In the genomic region with DNA sequence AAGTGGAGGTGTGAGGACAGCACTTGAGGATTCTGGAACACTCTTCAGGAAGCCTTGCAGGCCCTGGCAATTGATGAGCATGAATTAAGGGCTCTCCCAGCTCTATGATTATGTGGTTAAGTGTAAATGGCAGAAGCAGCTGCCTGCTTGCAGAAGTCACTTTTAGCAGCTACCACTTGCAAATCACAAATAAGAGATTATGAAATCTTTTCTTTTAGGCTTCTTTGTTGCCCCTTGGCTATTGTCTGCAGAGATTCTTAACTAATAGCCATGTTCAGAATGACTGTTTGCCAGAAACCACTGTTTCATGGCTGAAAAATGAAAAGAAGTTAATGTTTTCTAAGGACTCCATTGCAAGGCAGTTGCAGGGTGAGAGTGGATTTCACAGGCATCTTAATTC, we compare ENCODE assay signal across 25 cellular contexts. TPM values are rescaled to one million over a fixed set of nuclear protein-coding genes. Genes with fewer than 3 reads are reported as not detected.
DNase-seq lines count a peak whose midpoint lies in the region; ATAC-seq and TF ChIP-seq lines count a peak whose summit lies in the region.
"Had no signal": no experiment of that assay in that cellular context is flagged by ENCODE, and none has a peak within 500 bp of the region (broad histone marks: within the 10 kb centered on the region; RNA-seq: fewer than 3 reads in every experiment).

No MANE protein-coding gene starts in this region.

- H4K20me1 ChIP-seq in Loucy (ENCODE audit: insufficient read depth, low read length, poor library complexity, severe bottlenecking) = no peaks in the 10 kb centered on the region

- H3K4me1 Mint-ChIP-seq in activated CD4-positive, alpha-beta T cell treated with anti-CD3 and anti-CD28 coated beads for 36 hours = peaks cover 2% of the 10 kb centered on the region

- H3K9me3 Mint-ChIP-seq in activated CD4-positive, alpha-beta T cell treated with anti-CD3 and anti-CD28 coated beads for 36 hours (ENCODE audit: low read depth) = no peaks in the 10 kb centered on the region
- H3K9me3 Mint-ChIP-seq: CD4-positive, alpha-beta T cell had no signal

- POLR2A ChIA-PET in activated CD4-positive, alpha-beta T cell treated with anti-CD3 and anti-CD28 coated beads for 36 hours (lab: Charles Lee) = interaction anchor here (0.6 kb wide), 1 partner anchor 26 kb away, joined by 11 read pairs; no protein-coding TSS in a partner anchor

- H3K27ac Mint-ChIP-seq in activated CD4-positive, alpha-beta T cell treated with anti-CD3 and anti-CD28 coated beads for 36 hours = no peak overlapping the region
- H3K27ac Mint-ChIP-seq: CD4-positive, alpha-beta T cell had no signal

- H3K9ac ChIP-seq in Loucy (ENCODE audit: low read depth, low read length, poor library complexity, severe bottlenecking) = no peak overlapping the region
- H3K9ac ChIP-seq: KMS-11, SK-N-SH had no signal

- no peak for TF ChIP-seq CTCF in Loucy (conservative IDR thresholded peaks at IDR 0.05; ENCODE audit: low read length)
- no peak for TF ChIP-seq CTCF in gastrocnemius medialis (IDR thresholded peaks at IDR 0.05 in 4 of 5, conservative IDR thresholded peaks at IDR 0.05 in 1 of 5)

- peak overlapping the region; percentile 3; the same call in 1 of the 2 replicates for H2AFZ ChIP-seq in Loucy (ENCODE audit: low read length)

- H3K27ac ChIP-seq in cingulate gyrus (ENCODE audit: low read depth, low read length) (peak overlapping the region; percentile 44), gastrocnemius medialis (no peak overlapping the region)
- H3K27ac ChIP-seq: KMS-11 had no signal

- no peaks in the 10 kb centered on the region for H3K36me3 Mint-ChIP-seq in activated CD4-positive, alpha-beta T cell treated with anti-CD3 and anti-CD28 coated beads for 36 hours (ENCODE audit: low read depth)

- no peak for ATAC-seq in activated CD4-positive, alpha-beta T cell treated with anti-CD3 and anti-CD28 coated beads for 36 hours
- ATAC-seq in gastrocnemius medialis = no peak

- H3K79me2 ChIP-seq in Loucy (ENCODE audit: insufficient read depth, low read length) = no peaks in the 10 kb centered on the region

- no peaks in the 10 kb centered on the region for H3K27me3 ChIP-seq in Loucy (ENCODE audit: insufficient read depth, low read length, poor library complexity, severe bottlenecking)
- H3K27me3 ChIP-seq in gastrocnemius medialis = peaks cover 0 to 16% (median 2%) of the 10 kb centered on the region in 3 donors

- H3K4me1 ChIP-seq in Loucy (ENCODE audit: insufficient read depth, low read length, poor library complexity, severe bottlenecking) = peaks cover 13% of the 10 kb centered on the region
- H3K4me1 ChIP-seq in gastrocnemius medialis = no peaks in the 10 kb centered on the region
- H3K4me1 ChIP-seq: Caco-2 had no signal

- in situ Hi-C loops in gastrocnemius medialis (cut with MboI; ENCODE audit: low sequenced_read_pairs in 4 of 4) = loop anchor here in 1 of 4 donors (25.0 kb wide), 1 partner anchor 98 kb away; no protein-coding TSS in a partner anchor

- DNase-seq in DMS79 (lab: John Stamatoyannopoulos, UW) (peak; percentile 66), renal cortical epithelial cell (ENCODE audit: low read depth) (peak; percentile 58), CD1c-positive myeloid dendritic cell (ENCODE audit: extremely low spot score) (no peak), gastrocnemius medialis (no peak), COLO829 (ENCODE audit: low spot score) (no peak)
- DNase-seq in activated CD4-positive, alpha-beta T cell treated with anti-CD3 and anti-CD28 coated beads for 36 hours = no peak
- DNase-seq: Caco-2; CD4-positive, alpha-beta T cell; GDM1; IMR-90; MV-4-11; NCI-H1436; NCI-H187 treated with DMSO at 0.1 percent for 48 hours; NCI-H2107; NCI-H2227 treated with DMSO at 0.1 percent for 48 hours; NCI-H510A treated with DMSO at 0.1 percent for 48 hours; NCI-H774; NK-92 treated with Interleukin-12 subunit alpha and Interleukin-12 subunit beta, amount 100 ng/mL, for 24 hours; SIG-M5; SK-N-SH had no signal

- TF ChIP-seq POLR2A in gastrocnemius medialis (IDR thresholded peaks at IDR 0.05) = no peak

- no peaks in the 10 kb centered on the region for H3K9me3 ChIP-seq in Loucy (ENCODE audit: insufficient read depth, low read depth, low read length)
- no peaks in the 10 kb centered on the region for H3K9me3 ChIP-seq in gastrocnemius medialis
- H3K9me3 ChIP-seq: Caco-2, SK-N-SH had no signal

- H3F3A ChIP-seq in Loucy (ENCODE audit: low read depth) = no peaks in the 10 kb centered on the region

- intact Hi-C loops in activated CD4-positive, alpha-beta T cell treated with anti-CD3 and anti-CD28 coated beads for 36 hours (cut with DNase I, micrococcal nuclease) = no loop called here
- intact Hi-C loops in gastrocnemius medialis (cut with DNase I; ENCODE audit: low total_unique reads) = no loop called here

- no peak overlapping the region for H3K4me2 ChIP-seq in Loucy (ENCODE audit: low read depth, low read length, poor library complexity, severe bottlenecking)
- H3K4me2 ChIP-seq: SK-N-SH had no signal

- no peak overlapping the region for H3K4me3 ChIP-seq in Loucy (ENCODE audit: low read length, poor library complexity, severe bottlenecking)
- no peak overlapping the region for H3K4me3 ChIP-seq in gastrocnemius medialis

- CTCF ChIA-PET in activated CD4-positive, alpha-beta T cell treated with anti-CD3 and anti-CD28 coated beads for 36 hours (lab: Charles Lee) = interaction anchor here (0.5 kb wide), 1 partner anchor 32 kb away, joined by 3 read pairs; no protein-coding TSS in a partner anchor

- H3K4me3 Mint-ChIP-seq in activated CD4-positive, alpha-beta T cell treated with anti-CD3 and anti-CD28 coated beads for 36 hours = no peak overlapping the region
- H3K4me3 Mint-ChIP-seq: CD4-positive, alpha-beta T cell had no signal

- no peaks in the 10 kb centered on the region for H3K9me2 ChIP-seq in Loucy (replicated peaks; ENCODE audit: low read depth, low read length)
- H3K9me2 ChIP-seq: SK-N-SH had no signal

- H3K36me3 ChIP-seq in Loucy (ENCODE audit: insufficient read depth, low read length) = no peaks in the 10 kb centered on the region
- H3K36me3 ChIP-seq in gastrocnemius medialis = no peaks in the 10 kb centered on the region

- H3K27me3 Mint-ChIP-seq in activated CD4-positive, alpha-beta T cell treated with anti-CD3 and anti-CD28 coated beads for 36 hours = peaks cover 13% of the 10 kb centered on the region

RNA-seq across cellular contexts. Expression of a gene that starts 8.1 kb away (rescaled TPM):
- 1.2 and 7.5 TPM in 2 replicates for total RNA-seq in renal cortical epithelial cell
- 10 to 100 TPM; 56.3 to 83.9 TPM for total RNA-seq in activated CD4-positive, alpha-beta T cell treated with anti-CD3 and anti-CD28 coated beads for 36 hours
- 1 to 10 TPM; 5.3 to 6.6 (median 5.7) TPM for total RNA-seq in gastrocnemius medialis
- total RNA-seq: Caco-2, Daoy, H1 had no signal

Comparison
In these comparisons a context has a peak if more than half of its experiments do, and no peak if none do; other contexts are left out.
1. DNase-seq: peak in DMS79 (single experiment) and renal cortical epithelial cell (single experiment); none in CD1c-positive myeloid dendritic cell (single experiment), activated CD4-positive, alpha-beta T cell treated with anti-CD3 and anti-CD28 coated beads for 36 hours (single experiment), gastrocnemius medialis (0 of 2) and COLO829 (single experiment).